ENCODE assay signal across 8 cellular contexts in the genomic region with DNA sequence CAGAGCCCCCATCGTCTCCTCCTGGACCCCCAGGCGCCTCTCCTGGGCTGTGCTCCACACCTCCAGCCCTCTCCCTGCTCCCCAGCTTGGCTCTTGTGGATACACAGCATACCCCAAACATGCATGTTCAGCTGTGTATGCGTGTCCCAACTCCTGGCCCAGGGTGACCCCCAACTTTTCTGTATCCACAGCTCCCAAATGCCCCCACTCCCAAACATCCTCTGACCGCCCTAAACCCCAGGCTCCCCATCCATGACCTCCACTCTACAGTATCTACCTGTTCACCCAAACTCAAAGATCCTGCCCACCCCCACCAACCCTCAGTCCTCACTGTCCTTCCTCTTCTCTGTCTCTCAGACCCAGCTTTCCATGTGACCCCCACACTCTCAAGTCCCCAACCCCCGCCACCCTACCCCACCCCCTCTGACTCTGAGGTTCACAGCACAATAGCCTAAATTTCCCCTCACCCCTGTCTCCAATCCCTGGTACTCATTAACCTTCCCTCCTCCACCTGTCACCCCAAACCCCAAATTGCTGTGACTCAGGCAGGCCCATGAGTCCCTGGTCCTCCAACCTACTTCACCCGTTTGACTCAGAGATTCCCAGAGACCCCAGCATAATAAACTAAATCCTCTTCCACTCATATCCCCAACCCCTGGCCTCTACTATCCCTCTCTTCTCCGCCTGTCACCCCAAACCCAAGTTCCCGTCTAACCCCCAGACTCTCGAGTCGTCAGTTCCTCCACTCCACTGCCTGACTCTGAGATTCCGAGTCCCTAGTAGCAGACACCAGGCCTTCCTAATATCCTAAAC. TPM values are rescaled to one million over a fixed set of nuclear protein-coding genes. Genes with fewer than 3 reads are reported as not detected.
DNase-seq lines count a peak whose midpoint lies in the region; ATAC-seq, FAIRE-seq and TF ChIP-seq lines count a peak whose summit lies in the region.

No MANE protein-coding gene starts in this region.

- no peaks in the 10 kb centered on the region for H3K27me3 ChIP-seq in foreskin keratinocyte
- H3K27me3 ChIP-seq in gastrocnemius medialis: no peaks in the 10 kb centered on the region

- intact Hi-C loops in gastrocnemius medialis (cut with DNase I; ENCODE audit: low total_unique reads): loop anchor here (1.0 kb wide), 1 partner anchor 13 kb away; the partner anchor contains the start of gene TRIM28

- H3K9me3 ChIP-seq in gastrocnemius medialis: no peaks in the 10 kb centered on the region

- FAIRE-seq in GM19239 (lab: Jason Lieb, UNC): peak; percentile 79

- H3K27ac ChIP-seq in foreskin keratinocyte (peak overlapping the region; percentile 73), gastrocnemius medialis (peak overlapping the region; percentile 97 to 99 (median 97))

- peak overlapping the region; percentile 96 for H3K4me3 ChIP-seq in WI38 (ENCODE audit: low read depth, low read length)
- H3K4me3 ChIP-seq in gastrocnemius medialis: peak overlapping the region; percentile 72 to 95 (median 84)

- TF ChIP-seq CTCF in WI38 (IDR thresholded peaks at IDR 0.05; ENCODE audit: low read depth, low read length) (no peak), foreskin keratinocyte (conservative IDR thresholded peaks at IDR 0.05) (no peak), gastrocnemius medialis (IDR thresholded peaks at IDR 0.05 in 4 of 5, conservative IDR thresholded peaks at IDR 0.05 in 1 of 5) (no peak)

- in situ Hi-C loops in gastrocnemius medialis (cut with MboI; ENCODE audit: low sequenced_read_pairs in 4 of 4): no loop called here

- no peak for ATAC-seq in foreskin keratinocyte
- no peak for ATAC-seq in gastrocnemius medialis
- ATAC-seq in GM19023 (IDR thresholded peaks at IDR 0.05; ENCODE audit: unreplicated experiment): no peak
- ATAC-seq in HG03039 (IDR thresholded peaks at IDR 0.05; ENCODE audit: unreplicated experiment): no peak

- no peak for DNase-seq in GM19239 (ENCODE audit: insufficient read length, low spot score)
- no peak for DNase-seq in foreskin keratinocyte
- DNase-seq in gastrocnemius medialis: no peak
- no peak for DNase-seq in EL
- no peak for DNase-seq in NCI-H2029 (lab: John Stamatoyannopoulos, UW)

- H3K36me3 ChIP-seq in gastrocnemius medialis: peaks cover 0 to 20% of the 10 kb centered on the region in 2 donors

- no peaks in the 10 kb centered on the region for H3K4me1 ChIP-seq in foreskin keratinocyte
- peaks cover 47 to 69% of the 10 kb centered on the region in 2 donors for H3K4me1 ChIP-seq in gastrocnemius medialis

- TF ChIP-seq POLR2A in gastrocnemius medialis (IDR thresholded peaks at IDR 0.05): no peak

RNA-seq across cellular contexts. Expression of gene UBE2M, which starts 1.0 kb away (rescaled TPM):
- total RNA-seq in foreskin keratinocyte: 70.7 and 79.8 TPM in 2 replicates
- 120 and 134 TPM in 2 replicates for polyA plus RNA-seq in foreskin keratinocyte
- 10 to 100 TPM; 23.5 to 74.5 (median 41.6) TPM for total RNA-seq in gastrocnemius medialis

RNA-seq across cellular contexts. Expression of gene CHMP2A, which starts 2.6 kb away (rescaled TPM):
- 99.9 and 110 TPM in 2 replicates for total RNA-seq in foreskin keratinocyte
- polyA plus RNA-seq in foreskin keratinocyte: 172 and 179 TPM in 2 replicates
- 100 to 1,000 TPM in 2 of 4 donors, 10 to 100 TPM in 2; 82.3 to 165 (median 113) TPM for total RNA-seq in gastrocnemius medialis

RNA-seq across cellular contexts. Expression of gene TRIM28, which starts 13.6 kb away (rescaled TPM):
- total RNA-seq in foreskin keratinocyte: 563 and 590 TPM in 2 replicates
- polyA plus RNA-seq in foreskin keratinocyte: 522 and 587 TPM in 2 replicates
- total RNA-seq in gastrocnemius medialis: 100 to 1,000 TPM; 145 to 239 (median 191) TPM

RNA-seq across cellular contexts. Expression of gene MZF1, which starts 15.7 kb away (rescaled TPM):
- total RNA-seq in foreskin keratinocyte (5.8 and 7.7 TPM in 2 replicates), gastrocnemius medialis (10 to 100 TPM in 3 of 4 donors, 1 to 10 TPM in 1; 6.8 to 21.5 (median 15.1) TPM)
- polyA plus RNA-seq in foreskin keratinocyte: 4.3 and 5.2 TPM in 2 replicates

RNA-seq across cellular contexts. Expression of gene ZBTB45, which starts 37.8 kb away (rescaled TPM):
- total RNA-seq in foreskin keratinocyte (10.0 and 11.0 TPM in 2 replicates), gastrocnemius medialis (10 to 100 TPM in 2 of 4 donors, 1 to 10 TPM in 2; 5.9 to 12.2 (median 9.6) TPM)
- 14.7 and 16.5 TPM in 2 replicates for polyA plus RNA-seq in foreskin keratinocyte
